9 cellular contexts compared by ENCODE assay signal in genomic region chr2:72220170-72220569, GRCh38.
DNase-seq lines count a peak whose midpoint lies in the region; ATAC-seq and TF ChIP-seq lines count a peak whose summit lies in the region.
"Had no signal": no experiment of that assay in that cellular context is flagged by ENCODE, and none has a peak within 500 bp of the region (broad histone marks: within the 10 kb centered on the region; RNA-seq: fewer than 3 reads in every experiment).

No MANE protein-coding gene starts in this region.

- no peak overlapping the region for H3K27ac Mint-ChIP-seq in Calu3 (ENCODE audit: unreplicated experiment)
- H3K27ac Mint-ChIP-seq in activated T-cell treated with anti-CD3 and anti-CD28 coated beads, Interleukin-2, amount 50 U/mL, for 72 hours = no peak overlapping the region
- H3K27ac Mint-ChIP-seq: activated naive CD4-positive, alpha-beta T cell treated with anti-CD3 and anti-CD28 coated beads, Interleukin-2, amount 50 U/mL, for 72 hours had no signal

- peak; percentile 26 for TF ChIP-seq CTCF in Calu3 (IDR thresholded peaks at IDR 0.05; ENCODE audit: unreplicated experiment)

- H3K4me1 Mint-ChIP-seq in Calu3 (ENCODE audit: low read depth, unreplicated experiment) = peaks cover 8% of the 10 kb centered on the region
- no peaks in the 10 kb centered on the region for H3K4me1 Mint-ChIP-seq in activated T-cell treated with anti-CD3 and anti-CD28 coated beads, Interleukin-2, amount 50 U/mL, for 72 hours (ENCODE audit: low read depth)

- no peaks in the 10 kb centered on the region for H3K9me3 Mint-ChIP-seq in Calu3 (ENCODE audit: low read depth, unreplicated experiment)
- no peaks in the 10 kb centered on the region for H3K9me3 Mint-ChIP-seq in activated T-cell treated with anti-CD3 and anti-CD28 coated beads, Interleukin-2, amount 50 U/mL, for 72 hours
- H3K9me3 Mint-ChIP-seq: activated naive CD4-positive, alpha-beta T cell treated with anti-CD3 and anti-CD28 coated beads, Interleukin-2, amount 50 U/mL, for 72 hours had no signal

- CTCF ChIA-PET in Calu3 (lab: Charles Lee) = no interaction called here

- ATAC-seq in activated T-cell treated with anti-CD3 and anti-CD28 coated beads, Interleukin-2, amount 50 U/mL, for 72 hours (replicated peaks in 1 of 2) = no peak
- no peak for ATAC-seq in HG02610 (IDR thresholded peaks at IDR 0.05; ENCODE audit: unreplicated experiment)
- ATAC-seq: activated naive CD4-positive, alpha-beta T cell treated with anti-CD3 and anti-CD28 coated beads, Interleukin-2, amount 50 U/mL, for 72 hours had no signal

- intact Hi-C loops in Calu3 (cut with micrococcal nuclease; ENCODE audit: unreplicated experiment) = no loop called here

- H3K36me3 Mint-ChIP-seq in Calu3 (ENCODE audit: insufficient read depth, unreplicated experiment) = no peaks in the 10 kb centered on the region
- H3K36me3 Mint-ChIP-seq in activated T-cell treated with anti-CD3 and anti-CD28 coated beads, Interleukin-2, amount 50 U/mL, for 72 hours (ENCODE audit: insufficient read depth in 2 of 2) = no peaks in the 10 kb centered on the region
- H3K36me3 Mint-ChIP-seq: activated naive CD4-positive, alpha-beta T cell treated with anti-CD3 and anti-CD28 coated beads, Interleukin-2, amount 50 U/mL, for 72 hours had no signal

- no peaks in the 10 kb centered on the region for H3K27me3 Mint-ChIP-seq in Calu3 (ENCODE audit: unreplicated experiment)
- no peaks in the 10 kb centered on the region for H3K27me3 Mint-ChIP-seq in activated T-cell treated with anti-CD3 and anti-CD28 coated beads, Interleukin-2, amount 50 U/mL, for 72 hours (ENCODE audit: low read depth)

- no TSS peak for BruUV-seq in Calu3 (replicated peaks; lab: Mats Ljungman, UMichigan)

- DNase-seq in Calu3 (peak; percentile 25), HCEC 1CT (peak; percentile 26), RKO (ENCODE audit: low spot score) (peak; percentile 49), glomerular visceral epithelial cell (ENCODE audit: extremely low spot score) (peak; percentile 9), AG08395 (ENCODE audit: low spot score) (no peak), cerebellar nuclear complex (lab: John Stamatoyannopoulos, UW) (no peak)
- DNase-seq in activated T-cell treated with anti-CD3 and anti-CD28 coated beads, Interleukin-2, amount 50 U/mL, for 72 hours = no peak

- H3K4me3 Mint-ChIP-seq in Calu3 (ENCODE audit: low read depth, unreplicated experiment) = no peak overlapping the region
- H3K4me3 Mint-ChIP-seq in activated T-cell treated with anti-CD3 and anti-CD28 coated beads, Interleukin-2, amount 50 U/mL, for 72 hours = no peak overlapping the region

Comparison
In these comparisons a context has a peak if more than half of its experiments do, and no peak if none do; other contexts are left out.
1. DNase-seq: peak in Calu3 (single experiment), HCEC 1CT (single experiment), RKO (single experiment) and glomerular visceral epithelial cell (single experiment); none in AG08395 (single experiment), activated T-cell treated with anti-CD3 and anti-CD28 coated beads, Interleukin-2, amount 50 U/mL, for 72 hours (0 of 2) and cerebellar nuclear complex (0 of 2).